ENCODE assay signal across 8 cellular contexts in genomic region chr10:95755511-95756004, GRCh38. TPM values are rescaled to one million over a fixed set of nuclear protein-coding genes. Genes with fewer than 3 reads are reported as not detected.
A peak's percentile ranks its signal among the peaks of the same experiment; 100 is the strongest.
DNase-seq lines count a peak whose midpoint lies in the region; ATAC-seq and TF ChIP-seq lines count a peak whose summit lies in the region.

No MANE protein-coding gene starts in this region.

- TF ChIP-seq CTCF in GM06990 (IDR thresholded peaks at IDR 0.05; ENCODE audit: insufficient read depth, low read length, poor library complexity, severe bottlenecking), result no peak
- no peak for TF ChIP-seq CTCF in smooth muscle cell (IDR thresholded peaks at IDR 0.05; ENCODE audit: borderline replicate concordance, insufficient read depth, poor library complexity, severe bottlenecking)

- no peak overlapping the region for H3K27ac ChIP-seq in smooth muscle cell (ENCODE audit: low read depth)

- peak overlapping the region; percentile 85 for H3K4me2 ChIP-seq in smooth muscle cell

- peak overlapping the region; percentile 92 for H2AFZ ChIP-seq in smooth muscle cell (ENCODE audit: low read depth)

- 51% methylated on average over 8 of the region's 8 CpGs for WGBS in smooth muscle cell (ENCODE audit: low lambda C conversion rate)

- no peaks in the 10 kb centered on the region for H3K9me3 Mint-ChIP-seq in activated CD4-positive, alpha-beta memory T cell treated with anti-CD3 and anti-CD28 coated beads for 36 hours

- H4K20me1 ChIP-seq in smooth muscle cell (ENCODE audit: low read depth), result no peaks in the 10 kb centered on the region

- H3K9me3 ChIP-seq in iPS-18c (ENCODE audit: control insufficient read depth, insufficient read depth, low read length) (no peaks in the 10 kb centered on the region), smooth muscle cell (replicated peaks; ENCODE audit: low read depth) (no peaks in the 10 kb centered on the region)

- CTCF ChIA-PET in activated CD4-positive, alpha-beta memory T cell treated with anti-CD3 and anti-CD28 coated beads for 36 hours (lab: Charles Lee), result interaction anchor here (0.6 to 1.4 kb wide), 4 partner anchors 27 to 86 kb away, joined by 3 to 9 read pairs (median 4); partner anchors contain the start of gene TCTN3

- POLR2A ChIA-PET in activated CD4-positive, alpha-beta memory T cell treated with anti-CD3 and anti-CD28 coated beads for 36 hours (lab: Charles Lee), result no interaction called here

- H3K4me3 ChIP-seq in GM06990 (replicated peaks; ENCODE audit: low read depth, low read length), result peak overlapping the region; percentile 88
- peak overlapping the region; percentile 35 for H3K4me3 ChIP-seq in iPS-18c (ENCODE audit: insufficient read depth, low read depth, low read length)
- H3K4me3 ChIP-seq in smooth muscle cell, result peak overlapping the region; percentile 47

- H3F3A ChIP-seq in smooth muscle cell (ENCODE audit: low read depth), result no peaks in the 10 kb centered on the region

- peaks cover 15% of the 10 kb centered on the region for H3K4me1 Mint-ChIP-seq in activated CD4-positive, alpha-beta memory T cell treated with anti-CD3 and anti-CD28 coated beads for 36 hours (ENCODE audit: low read depth)

- no peak for DNase-seq in GM06990 (ENCODE audit: extremely low read depth, insufficient read length)
- no peak for DNase-seq in activated CD4-positive, alpha-beta memory T cell treated with anti-CD3 and anti-CD28 coated beads for 36 hours
- DNase-seq in smooth muscle cell (lab: John Stamatoyannopoulos, UW; ENCODE audit: unreplicated experiment), result no peak
- DNase-seq in DMS79 treated with DMSO at 0.1 percent for 48 hours (lab: John Stamatoyannopoulos, UW), result no peak
- DNase-seq in NCI-H2171 treated with DMSO at 0.1 percent for 48 hours (lab: John Stamatoyannopoulos, UW), result no peak

- no peaks in the 10 kb centered on the region for H3K79me2 ChIP-seq in smooth muscle cell (ENCODE audit: low read depth)

- H3K36me3 Mint-ChIP-seq in activated CD4-positive, alpha-beta memory T cell treated with anti-CD3 and anti-CD28 coated beads for 36 hours, result no peaks in the 10 kb centered on the region

- peak; percentile 51 for ATAC-seq in HG02884 (IDR thresholded peaks at IDR 0.05; ENCODE audit: unreplicated experiment)
- ATAC-seq in GM18520 (IDR thresholded peaks at IDR 0.05; ENCODE audit: unreplicated experiment), result no peak

- H3K9ac ChIP-seq in smooth muscle cell (ENCODE audit: low read depth), result peak overlapping the region; percentile 13

- H3K4me1 ChIP-seq in smooth muscle cell (ENCODE audit: low read depth), result peaks cover 14% of the 10 kb centered on the region

- intact Hi-C loops in activated CD4-positive, alpha-beta memory T cell treated with anti-CD3 and anti-CD28 coated beads for 36 hours (cut with micrococcal nuclease), result no loop called here

- H3K27me3 ChIP-seq in GM06990 (replicated peaks; ENCODE audit: control insufficient read depth, insufficient read depth, low read length), result no peaks in the 10 kb centered on the region
- H3K27me3 ChIP-seq in smooth muscle cell (ENCODE audit: low read depth), result no peaks in the 10 kb centered on the region

- peak overlapping the region; percentile 42 for H3K4me3 Mint-ChIP-seq in activated CD4-positive, alpha-beta memory T cell treated with anti-CD3 and anti-CD28 coated beads for 36 hours

- no peak overlapping the region for H3K27ac Mint-ChIP-seq in activated CD4-positive, alpha-beta memory T cell treated with anti-CD3 and anti-CD28 coated beads for 36 hours

- no peaks in the 10 kb centered on the region for H3K36me3 ChIP-seq in GM06990 (ENCODE audit: control insufficient read depth, insufficient read depth, low read length)
- no peaks in the 10 kb centered on the region for H3K36me3 ChIP-seq in smooth muscle cell (ENCODE audit: low read depth)

- H3K27me3 Mint-ChIP-seq in activated CD4-positive, alpha-beta memory T cell treated with anti-CD3 and anti-CD28 coated beads for 36 hours, result peaks cover 28% of the 10 kb centered on the region

RNA-seq across cellular contexts. Expression of gene ENTPD1, which starts 0.4 kb away (rescaled TPM):
- total RNA-seq in activated CD4-positive, alpha-beta memory T cell treated with anti-CD3 and anti-CD28 coated beads for 36 hours, result 1 to 10 TPM; 2.5 to 2.8 TPM
- total RNA-seq in smooth muscle cell, result 4.6 and 5.0 TPM in 2 replicates
- polyA plus RNA-seq in smooth muscle cell, result 1.0 and 2.7 TPM in 2 replicates

Comparison
In these comparisons a context has a peak if more than half of its experiments do, and no peak if none do; other contexts are left out.
1. H3K4me3 ChIP-seq: peak in every context shown above with its lines; median percentile 88 in GM06990; 47 in smooth muscle cell; 35 in iPS-18c.